16 cellular contexts compared by ENCODE assay signal in genomic region chr3:56966104-56966503, GRCh38.
DNase-seq lines count a peak whose midpoint lies in the region; ATAC-seq and TF ChIP-seq lines count a peak whose summit lies in the region.
"Had no signal": no experiment of that assay in that cellular context is flagged by ENCODE, and none has a peak within 500 bp of the region (broad histone marks: within the 10 kb centered on the region; RNA-seq: fewer than 3 reads in every experiment).

No MANE protein-coding gene starts in this region.

- H2AFZ ChIP-seq in Karpas-422 (ENCODE audit: low read length) (0 out of 2 replicates have a peak overlapping the region, but pooled peaks have one; percentile 36), SU-DHL-6 (ENCODE audit: low read depth, low read length, severe bottlenecking) (no peak overlapping the region)
- H2AFZ ChIP-seq: GM23338 had no signal

- H3K27ac ChIP-seq in Karpas-422 (ENCODE audit: low read length) (peak overlapping the region; percentile 68), SU-DHL-6 (ENCODE audit: low read depth, low read length) (no peak overlapping the region)

- no peak overlapping the region for H3K4me3 Mint-ChIP-seq in activated CD8-positive, alpha-beta memory T cell treated with anti-CD3 and anti-CD28 coated beads, Interleukin-2, amount 10 ng/mL, durations not matched to agents 7 days and 5 days
- H3K4me3 Mint-ChIP-seq: B cell; CD8-positive, alpha-beta memory T cell; GM23338 had no signal

- H3K36me3 ChIP-seq in Karpas-422 (ENCODE audit: insufficient read depth, low read length) (no peaks in the 10 kb centered on the region), SU-DHL-6 (ENCODE audit: low read length) (no peaks in the 10 kb centered on the region)

- no peaks in the 10 kb centered on the region for H3K9me3 Mint-ChIP-seq in activated CD8-positive, alpha-beta memory T cell treated with anti-CD3 and anti-CD28 coated beads, Interleukin-2, amount 10 ng/mL, durations not matched to agents 7 days and 5 days (ENCODE audit: low read depth)

- H3K36me3 Mint-ChIP-seq in activated CD8-positive, alpha-beta memory T cell treated with anti-CD3 and anti-CD28 coated beads, Interleukin-2, amount 10 ng/mL, durations not matched to agents 7 days and 5 days = peaks cover 2% of the 10 kb centered on the region
- H3K36me3 Mint-ChIP-seq: CD4-positive, CD25-positive, alpha-beta regulatory T cell had no signal

- no peak overlapping the region for H3K4me3 ChIP-seq in Karpas-422 (ENCODE audit: low read length)
- H3K4me3 ChIP-seq in SU-DHL-6 (ENCODE audit: insufficient read depth, low read length, poor library complexity, severe bottlenecking) = no peak overlapping the region
- H3K4me3 ChIP-seq: GM23338 had no signal

- peak; percentile 16 for ATAC-seq in activated CD8-positive, alpha-beta memory T cell treated with anti-CD3 and anti-CD28 coated beads, Interleukin-2, amount 10 ng/mL, durations not matched to agents 7 days and 5 days
- ATAC-seq in GM18909 (IDR thresholded peaks at IDR 0.05; ENCODE audit: poor library complexity, unreplicated experiment) = no peak
- ATAC-seq: GM23338 had no signal

- H3K9me2 ChIP-seq in Karpas-422 (replicated peaks; ENCODE audit: insufficient read depth, low read length) (no peaks in the 10 kb centered on the region), SU-DHL-6 (replicated peaks; ENCODE audit: insufficient read depth, low read length) (no peaks in the 10 kb centered on the region)

- H3K27me3 ChIP-seq in Karpas-422 (ENCODE audit: low read length) (no peaks in the 10 kb centered on the region), SU-DHL-6 (ENCODE audit: low read length) (no peaks in the 10 kb centered on the region)

- peaks cover 2% of the 10 kb centered on the region for H3K4me1 Mint-ChIP-seq in activated CD8-positive, alpha-beta memory T cell treated with anti-CD3 and anti-CD28 coated beads, Interleukin-2, amount 10 ng/mL, durations not matched to agents 7 days and 5 days
- H3K4me1 Mint-ChIP-seq: CD4-positive, CD25-positive, alpha-beta regulatory T cell; CD8-positive, alpha-beta memory T cell had no signal

- no peaks in the 10 kb centered on the region for H4K20me1 ChIP-seq in Karpas-422 (ENCODE audit: insufficient read depth, low read depth, low read length)
- no peaks in the 10 kb centered on the region for H4K20me1 ChIP-seq in SU-DHL-6 (ENCODE audit: low read depth, low read length)

- no peak for DNase-seq in activated CD8-positive, alpha-beta memory T cell treated with anti-CD3 and anti-CD28 coated beads, Interleukin-2, amount 10 ng/mL, durations not matched to agents 7 days and 5 days
- no peak for DNase-seq in activated CD8-positive, alpha-beta memory T cell treated with anti-CD3 and anti-CD28 coated beads, Interleukin-2, amount 50 U/mL, for 4 hours
- DNase-seq in Karpas-422 (no peak), SW 1271 (lab: John Stamatoyannopoulos, UW) (no peak)
- DNase-seq: C1 segment of cervical spinal cord; CD4-positive, CD25-positive, alpha-beta regulatory T cell; CD8-positive, alpha-beta memory T cell; COR-L47; DMS 273 treated with DMSO at 0.1 percent for 48 hours; DMS53; DND-41; HCEC 1CT had no signal

- H3K4me2 ChIP-seq in Karpas-422 (ENCODE audit: low read depth, low read length, poor library complexity, severe bottlenecking) = peak overlapping the region; percentile 39
- H3K4me2 ChIP-seq in SU-DHL-6 (ENCODE audit: low read depth, low read length, poor library complexity, severe bottlenecking) = peak overlapping the region; percentile 13
- H3K4me2 ChIP-seq: GM23338 had no signal

- H3K27ac Mint-ChIP-seq in activated CD8-positive, alpha-beta memory T cell treated with anti-CD3 and anti-CD28 coated beads, Interleukin-2, amount 10 ng/mL, durations not matched to agents 7 days and 5 days = no peak overlapping the region
- H3K27ac Mint-ChIP-seq: B cell, GM23338 had no signal

- no peaks in the 10 kb centered on the region for H3K9me3 ChIP-seq in Karpas-422 (ENCODE audit: low read length)
- H3K9me3 ChIP-seq in SU-DHL-6 (ENCODE audit: insufficient read depth, low read length) = no peaks in the 10 kb centered on the region

- H3K27me3 Mint-ChIP-seq in activated CD8-positive, alpha-beta memory T cell treated with anti-CD3 and anti-CD28 coated beads, Interleukin-2, amount 10 ng/mL, durations not matched to agents 7 days and 5 days = no peaks in the 10 kb centered on the region
- H3K27me3 Mint-ChIP-seq: B cell had no signal

- H3K79me2 ChIP-seq in Karpas-422 (ENCODE audit: low read length) (no peaks in the 10 kb centered on the region), SU-DHL-6 (ENCODE audit: insufficient read depth, low read length) (no peaks in the 10 kb centered on the region)

- no peak for TF ChIP-seq CTCF in SU-DHL-6 (IDR thresholded peaks at IDR 0.05; ENCODE audit: insufficient read depth, low read length, poor library complexity, severe bottlenecking)

- H3F3A ChIP-seq in SU-DHL-6 (ENCODE audit: insufficient read depth) = no peaks in the 10 kb centered on the region

- peaks cover 51% of the 10 kb centered on the region for H3K4me1 ChIP-seq in Karpas-422 (ENCODE audit: low read length)

- H3K9ac ChIP-seq in Karpas-422 (ENCODE audit: low read length) (no peak overlapping the region), SU-DHL-6 (ENCODE audit: low read length) (no peak overlapping the region)

- CTCF ChIA-PET in activated CD8-positive, alpha-beta memory T cell treated with anti-CD3 and anti-CD28 coated beads, Interleukin-2, amount 10 ng/mL, durations not matched to agents 7 days and 5 days (lab: Charles Lee) = interaction anchor here (1.0 to 1.5 kb wide), 3 partner anchors 20 to 264 kb away, joined by 3 to 5 read pairs (median 3); no protein-coding TSS in a partner anchor
